23 cellular contexts compared by ENCODE assay signal in the genomic region with DNA sequence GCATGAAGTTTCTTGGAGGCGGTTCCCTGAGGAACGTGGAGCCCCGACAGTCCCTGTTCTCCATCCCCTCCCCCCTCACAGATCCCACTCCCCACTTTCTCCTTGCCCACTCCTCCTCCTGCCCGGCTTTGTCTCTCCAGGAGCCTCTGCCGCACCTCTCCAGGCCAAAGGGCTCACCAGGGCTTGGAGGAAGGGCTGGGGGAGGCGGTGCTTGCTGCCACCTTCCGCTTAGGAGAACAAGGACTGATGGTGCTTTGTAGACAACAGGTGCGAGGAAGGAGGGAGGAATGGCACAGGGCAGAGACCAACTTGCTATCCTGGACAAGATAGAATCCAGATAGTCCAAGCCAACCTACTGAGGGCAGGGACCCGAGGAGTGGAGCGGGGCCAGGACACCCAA.
"Had no signal": no experiment of that assay in that cellular context is flagged by ENCODE, and none has a peak within 500 bp of the region (broad histone marks: within the 10 kb centered on the region; RNA-seq: fewer than 3 reads in every experiment).

No MANE protein-coding gene starts in this region.

- H3K27me3 ChIP-seq: colonic mucosa, dorsolateral prefrontal cortex, esophagus muscularis mucosa, gastrocnemius medialis, right lobe of liver, spleen, stomach, uterus had no signal

- H3K79me2 ChIP-seq: parathyroid adenoma had no signal

- H3K27me3 Mint-ChIP-seq: natural killer cell treated with Interleukin-12 subunit alpha and Interleukin-12 subunit beta and Interleukin-15 and Interleukin-18, amount 100 ng/mL, for 72 hours; stimulated activated naive B cell treated with anti-CD40 and anti-IgM and Interleukin-4, amounts not matched to agents 10 μg/mL and 1 μg/mL and 100 μg/mL, for 72 hours; type B pancreatic cell had no signal

- H3K36me3 ChIP-seq: colonic mucosa, esophagus muscularis mucosa, gastrocnemius medialis, prostate gland, right lobe of liver, spleen, stomach, thoracic aorta, uterus had no signal

- H3K36me3 Mint-ChIP-seq: natural killer cell treated with Interleukin-12 subunit alpha and Interleukin-12 subunit beta and Interleukin-15 and Interleukin-18, amount 100 ng/mL, for 72 hours; stimulated activated naive B cell treated with anti-CD40 and anti-IgM and Interleukin-4, amounts not matched to agents 10 μg/mL and 1 μg/mL and 100 μg/mL, for 72 hours; type B pancreatic cell had no signal

- H2AFZ ChIP-seq: parathyroid adenoma had no signal

- H3K27ac ChIP-seq: colonic mucosa, dorsolateral prefrontal cortex, esophagus muscularis mucosa, gastrocnemius medialis, parathyroid adenoma, prostate gland, right lobe of liver, spleen, stomach, thoracic aorta, uterus had no signal

- H3K9ac ChIP-seq: parathyroid adenoma had no signal

- H3K9me3 ChIP-seq: colonic mucosa, esophagus muscularis mucosa, gastrocnemius medialis, prostate gland, right lobe of liver, spleen, stomach, thoracic aorta, uterus had no signal

- H3K27ac Mint-ChIP-seq: natural killer cell treated with Interleukin-12 subunit alpha and Interleukin-12 subunit beta and Interleukin-15 and Interleukin-18, amount 100 ng/mL, for 72 hours; stimulated activated naive B cell treated with anti-CD40 and anti-IgM and Interleukin-4, amounts not matched to agents 10 μg/mL and 1 μg/mL and 100 μg/mL, for 72 hours; type B pancreatic cell had no signal

- H3K4me1 ChIP-seq: colonic mucosa, esophagus muscularis mucosa, gastrocnemius medialis, parathyroid adenoma, prostate gland, right lobe of liver, stomach, uterus had no signal

- H3K4me3 Mint-ChIP-seq: natural killer cell treated with Interleukin-12 subunit alpha and Interleukin-12 subunit beta and Interleukin-15 and Interleukin-18, amount 100 ng/mL, for 72 hours; stimulated activated naive B cell treated with anti-CD40 and anti-IgM and Interleukin-4, amounts not matched to agents 10 μg/mL and 1 μg/mL and 100 μg/mL, for 72 hours; type B pancreatic cell had no signal

- DNase-seq: colonic mucosa; dorsolateral prefrontal cortex; effector memory CD4-positive, alpha-beta T cell; gastrocnemius medialis; glutamatergic neuron; islet precursor cell; mammary epithelial cell; midbrain; right lobe of liver; spleen; stimulated activated CD4-positive, alpha-beta T cell treated with anti-CD3 and anti-CD28 coated beads, Interleukin-15, amount 100 ng/mL, for 24 hours; stimulated activated CD4-positive, alpha-beta T cell treated with anti-CD3 and anti-CD28 coated beads, Interleukin-2, amount 100 ng/mL, for 24 hours; stimulated activated CD4-positive, alpha-beta T cell treated with anti-CD3 and anti-CD28 coated beads, Interleukin-4, amount 100 ng/mL, for 4 hours; stimulated activated naive B cell treated with anti-CD40 and anti-IgM and Interleukin-4, amounts not matched to agents 10 μg/mL and 1 μg/mL and 100 μg/mL, for 72 hours; stomach; substantia nigra; uterus had no signal

- H3K4me3 ChIP-seq: colonic mucosa, dorsolateral prefrontal cortex, esophagus muscularis mucosa, gastrocnemius medialis, prostate gland, right lobe of liver, spleen, stomach, thoracic aorta, uterus had no signal

- H3K9me3 Mint-ChIP-seq: natural killer cell treated with Interleukin-12 subunit alpha and Interleukin-12 subunit beta and Interleukin-15 and Interleukin-18, amount 100 ng/mL, for 72 hours; stimulated activated naive B cell treated with anti-CD40 and anti-IgM and Interleukin-4, amounts not matched to agents 10 μg/mL and 1 μg/mL and 100 μg/mL, for 72 hours; type B pancreatic cell had no signal
